In genomic region chr14:22597771-22598098, GRCh38 we compare ENCODE assay signal across 8 cellular contexts.
A peak's percentile ranks its signal among the peaks of the same experiment; 100 is the strongest.
DNase-seq lines count a peak whose midpoint lies in the region; ATAC-seq and TF ChIP-seq lines count a peak whose summit lies in the region.

No MANE protein-coding gene starts in this region.

- peak overlapping the region; percentile 76; the same call in 1 of the 2 replicates for H3K9ac ChIP-seq in KMS-11

- H3K27me3 ChIP-seq in KMS-11 (ENCODE audit: insufficient read depth, low read depth) (no peaks in the 10 kb centered on the region), muscle layer of duodenum (ENCODE audit: low read depth, low read length) (no peaks in the 10 kb centered on the region)

- peak; percentile 20 for ATAC-seq in GM19463 (IDR thresholded peaks at IDR 0.05; ENCODE audit: unreplicated experiment)

- H3K27me3 Mint-ChIP-seq in dendritic cell treated with granulocyte-macrophage colony-stimulating factor and Interleukin-4, amounts not matched to agents 40 ng/mL and 50 ng/mL, for 4 days = peaks cover 28% of the 10 kb centered on the region

- intact Hi-C loops in dendritic cell treated with granulocyte-macrophage colony-stimulating factor and Interleukin-4, amounts not matched to agents 40 ng/mL and 50 ng/mL, for 4 days (cut with micrococcal nuclease) = loop anchor here (1.0 kb wide), 1 partner anchor 8 kb away; the partner anchor contains the start of gene DAD1

- H3K36me3 Mint-ChIP-seq in dendritic cell treated with granulocyte-macrophage colony-stimulating factor and Interleukin-4, amounts not matched to agents 40 ng/mL and 50 ng/mL, for 4 days (ENCODE audit: low read depth) = peaks cover 22% of the 10 kb centered on the region

- peak overlapping the region; percentile 83; the same call in 1 of the 2 replicates for H3K27ac ChIP-seq in KMS-11
- peak overlapping the region; percentile 76 for H3K27ac ChIP-seq in muscle layer of duodenum (ENCODE audit: low read length)

- peak overlapping the region; percentile 90 for H3K27ac Mint-ChIP-seq in dendritic cell treated with granulocyte-macrophage colony-stimulating factor and Interleukin-4, amounts not matched to agents 40 ng/mL and 50 ng/mL, for 4 days

- H3K9me3 Mint-ChIP-seq in dendritic cell treated with granulocyte-macrophage colony-stimulating factor and Interleukin-4, amounts not matched to agents 40 ng/mL and 50 ng/mL, for 4 days = no peaks in the 10 kb centered on the region

- peak overlapping the region; percentile 96 for H3K4me3 Mint-ChIP-seq in dendritic cell treated with granulocyte-macrophage colony-stimulating factor and Interleukin-4, amounts not matched to agents 40 ng/mL and 50 ng/mL, for 4 days

- no peaks in the 10 kb centered on the region for H4K20me1 ChIP-seq in KMS-11 (ENCODE audit: insufficient read depth)

- H3K36me3 ChIP-seq in KMS-11 (ENCODE audit: insufficient read depth) (no peaks in the 10 kb centered on the region), muscle layer of duodenum (ENCODE audit: control insufficient read depth in 1 of 2, insufficient read depth in 2 of 2, low read length in 2 of 2) (peaks cover 13 to 14% of the 10 kb centered on the region in 2 donors)

- H3K4me3 ChIP-seq in KMS-11 (IDR thresholded peaks at IDR 0.05; ENCODE audit: insufficient read depth, low read depth, low read length) (no peak overlapping the region), muscle layer of duodenum (ENCODE audit: low read depth in 1 of 2, low read length in 2 of 2) (peak overlapping the region; percentile 81 to 95)

- H3K79me2 ChIP-seq in KMS-11 (ENCODE audit: insufficient read depth, low read depth) = peaks cover 22% of the 10 kb centered on the region

- peaks cover 49% of the 10 kb centered on the region for H3K4me1 ChIP-seq in KMS-11 (ENCODE audit: low read depth, poor library complexity, severe bottlenecking)
- H3K4me1 ChIP-seq in muscle layer of duodenum (ENCODE audit: control insufficient read depth in 1 of 2, insufficient read depth in 2 of 2, low read length in 2 of 2) = peaks cover 6 to 17% of the 10 kb centered on the region in 2 donors

- peak overlapping the region; percentile 84 for H3K4me2 ChIP-seq in KMS-11

- in situ Hi-C loops in GM13977 (cut with MboI; ENCODE audit: low pct_unique_long_range_greater_than_20kb, low sequenced_read_pairs, unreplicated experiment) = loop anchor here (10.0 to 25.0 kb wide), 2 partner anchors 47 to 265 kb away; partner anchors contain the start of genes LRP10 and OR6J1

- H3K9me3 ChIP-seq in muscle layer of duodenum (ENCODE audit: control insufficient read depth in 1 of 2, low read length in 2 of 2) = no peaks in the 10 kb centered on the region

- DNase-seq in COLO829 (ENCODE audit: low spot score) (no peak), LoVo (ENCODE audit: low spot score) (no peak), amygdala (lab: John Stamatoyannopoulos, UW) (no peak), GM13977 (ENCODE audit: low spot score) (no peak)

- H2AFZ ChIP-seq in KMS-11 (ENCODE audit: low read depth) = peak overlapping the region; percentile 91

- TF ChIP-seq CTCF in KMS-11 (conservative IDR thresholded peaks at IDR 0.05; ENCODE audit: low read depth, low read length) (no peak), GM13977 (IDR thresholded peaks at IDR 0.05; ENCODE audit: extremely low read depth, insufficient read depth, missing control alignments) (no peak)

- H3K4me1 Mint-ChIP-seq in dendritic cell treated with granulocyte-macrophage colony-stimulating factor and Interleukin-4, amounts not matched to agents 40 ng/mL and 50 ng/mL, for 4 days (ENCODE audit: low read depth) = peaks cover 43% of the 10 kb centered on the region
